Comparison of ENCODE assay signal across 8 cellular contexts in the genomic region with DNA sequence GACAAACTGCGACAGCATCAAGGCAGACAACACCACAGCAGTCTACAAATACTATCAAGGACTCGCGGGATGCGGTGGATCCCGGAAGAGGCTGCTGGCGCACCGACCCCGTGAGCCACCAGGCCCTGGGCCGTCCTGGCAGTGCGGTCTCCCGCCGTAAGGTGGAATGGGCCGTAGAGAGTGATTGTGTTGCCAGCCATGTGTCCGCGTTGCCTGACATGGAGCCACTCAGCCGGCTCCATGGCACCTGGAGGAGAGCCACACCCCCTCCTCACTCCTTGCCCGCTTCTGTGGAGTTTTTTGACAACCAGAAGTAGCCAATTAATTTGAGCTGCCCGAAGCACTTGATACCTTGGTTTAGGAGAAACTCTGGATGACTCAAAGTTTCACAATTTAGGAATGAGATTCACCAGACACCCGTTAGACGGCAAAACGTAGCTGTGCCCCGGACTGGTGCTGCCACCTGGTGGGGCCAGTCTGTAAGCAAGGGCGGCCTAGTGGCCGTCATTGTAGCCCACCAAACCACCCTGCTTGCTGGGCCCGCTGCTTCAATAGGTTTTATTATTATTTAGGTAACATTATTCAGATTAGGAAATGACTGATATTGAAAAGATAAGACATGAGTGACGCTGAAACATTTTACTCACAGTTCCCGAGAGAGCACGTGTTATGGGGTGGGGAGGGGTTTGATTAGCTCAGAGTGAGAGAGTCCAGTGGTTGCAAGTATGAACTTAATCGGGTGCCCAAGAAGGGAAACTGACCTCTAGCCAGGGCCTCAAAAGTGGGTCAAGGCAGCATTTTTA. TPM values are rescaled to one million over a fixed set of nuclear protein-coding genes. Genes with fewer than 3 reads are reported as not detected.
A peak's percentile ranks its signal among the peaks of the same experiment; 100 is the strongest.
DNase-seq lines count a peak whose midpoint lies in the region; ATAC-seq and TF ChIP-seq lines count a peak whose summit lies in the region.

No MANE protein-coding gene starts in this region.

- intact Hi-C loops in gastrocnemius medialis (cut with DNase I; ENCODE audit: low total_unique reads) = loop anchor here (2.0 kb wide), 1 partner anchor 150 kb away; a partner anchor contains a TSS

- TF ChIP-seq CTCF in GM06990 (IDR thresholded peaks at IDR 0.05; ENCODE audit: insufficient read depth, low read length, poor library complexity, severe bottlenecking) (peak; percentile 93), right atrium auricular region (IDR thresholded peaks at IDR 0.05) (peak; percentile 71 to 94), gastrocnemius medialis (IDR thresholded peaks at IDR 0.05 in 4 of 5, conservative IDR thresholded peaks at IDR 0.05 in 1 of 5) (peak; percentile 46 to 86 (median 77))

- in situ Hi-C loops in gastrocnemius medialis (cut with MboI; ENCODE audit: low sequenced_read_pairs in 4 of 4) = loop anchor here in 3 of 4 donors (25.0 kb wide), 2 partner anchors 145 to 395 kb away; a partner anchor contains a TSS

- peaks cover 3% of the 10 kb centered on the region for H3K36me3 Mint-ChIP-seq in T-helper 17 cell (ENCODE audit: low read depth)

- ATAC-seq in T-helper 17 cell (peak; percentile 91), gastrocnemius medialis (peak; percentile 74 to 82), GM21515 (IDR thresholded peaks at IDR 0.05; ENCODE audit: unreplicated experiment) (no peak)

- H3K4me3 Mint-ChIP-seq in T-helper 17 cell = peak overlapping the region; percentile 9

- H3K27me3 Mint-ChIP-seq in T-helper 17 cell = peaks cover 54% of the 10 kb centered on the region

- peak overlapping the region; percentile 37 for H3K27ac Mint-ChIP-seq in T-helper 17 cell

- no peak for TF ChIP-seq POLR2A in gastrocnemius medialis (IDR thresholded peaks at IDR 0.05)

- H3K9me3 ChIP-seq in T-helper 17 cell (ENCODE audit: control insufficient read depth, low read length, poor library complexity, severe bottlenecking) (no peaks in the 10 kb centered on the region), right atrium auricular region (no peaks in the 10 kb centered on the region), gastrocnemius medialis (no peaks in the 10 kb centered on the region)

- DNase-seq in GM06990 (ENCODE audit: extremely low read depth, insufficient read length) (peak; percentile 55), GOT3 (lab: John Stamatoyannopoulos, UW) (peak; percentile 23), LoVo (ENCODE audit: low spot score) (peak; percentile 74), T-helper 17 cell (peak; percentile 47 to 60 (median 50)), amniotic epithelial cell (ENCODE audit: low read depth) (peak; percentile 88), right atrium auricular region (ENCODE audit: low spot score) (peak; percentile 82), gastrocnemius medialis (no peak)

- peaks cover 0 to 5% of the 10 kb centered on the region in 2 donors for H3K4me1 ChIP-seq in right atrium auricular region
- H3K4me1 ChIP-seq in gastrocnemius medialis = no peaks in the 10 kb centered on the region

- H3K27ac ChIP-seq in right atrium auricular region = no peak overlapping the region
- no peak overlapping the region for H3K27ac ChIP-seq in gastrocnemius medialis

- H3K27me3 ChIP-seq in GM06990 (replicated peaks; ENCODE audit: control insufficient read depth, insufficient read depth, low read length) (no peaks in the 10 kb centered on the region; the same call in 1 of the 2 replicates), right atrium auricular region (no peaks in the 10 kb centered on the region), gastrocnemius medialis (peaks cover 0 to 9% (median 4%) of the 10 kb centered on the region in 3 donors)

- H3K4me1 Mint-ChIP-seq in T-helper 17 cell = peaks cover 6% of the 10 kb centered on the region

- H3K36me3 ChIP-seq in GM06990 (ENCODE audit: control insufficient read depth, insufficient read depth, low read length) (no peaks in the 10 kb centered on the region), right atrium auricular region (no peaks in the 10 kb centered on the region), gastrocnemius medialis (no peaks in the 10 kb centered on the region)

- H3K4me3 ChIP-seq in GM06990 (replicated peaks; ENCODE audit: low read depth, low read length) (no peak overlapping the region), right atrium auricular region (no peak overlapping the region), gastrocnemius medialis (no peak overlapping the region)

RNA-seq across cellular contexts. Expression of a gene that starts 10.2 kb away (rescaled TPM):
- total RNA-seq in T-helper 17 cell (10 to 100 TPM; 59.3 to 65.6 TPM), right atrium auricular region (10 to 100 TPM; 66.6 to 86.9 TPM), gastrocnemius medialis (100 to 1,000 TPM; 114 to 179 (median 149) TPM)

RNA-seq across cellular contexts. Expression of a gene that starts 23.4 kb away (rescaled TPM):
- total RNA-seq in T-helper 17 cell = 100 to 1,000 TPM in 1 of 2 donors, 10 to 100 TPM in 1; 53.2 to 102 TPM
- 10 to 100 TPM; 13.3 to 20.8 TPM for total RNA-seq in right atrium auricular region
- 10 to 100 TPM in 1 of 4 donors, 1 to 10 TPM in 3; 3.0 to 15.2 (median 7.0) TPM for total RNA-seq in gastrocnemius medialis

Comparison
In these comparisons a context has a peak if more than half of its experiments do, and no peak if none do; other contexts are left out.
1. DNase-seq: peak in GM06990 (single experiment), GOT3 (single experiment), LoVo (single experiment), T-helper 17 cell (3 of 3), amniotic epithelial cell (single experiment) and right atrium auricular region (single experiment); none in gastrocnemius medialis (0 of 2).
2. Peak in every context shown above with its lines, with median percentiles within 50 percentile points of each other: CTCF ChIP-seq.